1 cellular context compared by ENCODE assay signal in the genomic region with DNA sequence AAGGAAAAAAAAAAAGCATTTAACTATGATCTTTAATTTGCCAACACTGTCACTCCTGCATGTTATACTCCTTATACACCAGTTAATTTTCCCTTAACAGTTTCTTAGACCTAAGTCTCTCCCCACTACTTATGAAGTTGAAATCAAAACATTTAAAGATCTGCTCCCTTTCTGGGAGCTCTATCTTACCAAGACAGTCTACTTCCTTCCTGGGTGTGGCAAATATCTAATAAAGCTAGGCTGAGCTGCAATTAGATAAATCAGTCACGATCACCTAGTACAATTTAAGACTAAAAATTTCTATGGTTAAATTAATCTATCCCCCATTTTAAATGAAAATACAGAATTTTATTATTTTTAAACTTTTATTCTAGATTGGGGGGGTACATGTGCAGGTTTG.
TF ChIP-seq lines count a peak whose summit lies in the region.

No MANE protein-coding gene starts in this region.

TF ChIP-seq in endothelial cell of umbilical vein, 7 proteins besides CTCF, POLR2A, EP300 and RAD21:
- TF ChIP-seq FOS (IDR thresholded peaks at IDR 0.05; ENCODE audit: borderline replicate concordance, insufficient read depth, low read length), result no peak
- no peak for TF ChIP-seq EZH2 (IDR thresholded peaks at IDR 0.05; ENCODE audit: borderline replicate concordance, low read depth, low read length, severe bottlenecking)
- TF ChIP-seq JUN (IDR thresholded peaks at IDR 0.05; ENCODE audit: borderline replicate concordance, insufficient read depth, insufficient read length, low read depth), result no peak
- no peak for TF ChIP-seq MYC (IDR thresholded peaks at IDR 0.05; ENCODE audit: low read depth, low read length)
- TF ChIP-seq, protein P1, sequence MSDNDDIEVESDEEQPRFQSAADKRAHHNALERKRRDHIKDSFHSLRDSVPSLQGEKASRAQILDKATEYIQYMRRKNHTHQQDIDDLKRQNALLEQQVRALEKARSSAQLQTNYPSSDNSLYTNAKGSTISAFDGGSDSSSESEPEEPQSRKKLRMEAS (IDR thresholded peaks at IDR 0.05; ENCODE audit: insufficient read depth, insufficient read length), result no peak
- TF ChIP-seq POLR2AphosphoS5 (IDR thresholded peaks at IDR 0.05; ENCODE audit: insufficient read depth, low read depth, low read length), result no peak
